8 cellular contexts compared by ENCODE assay signal in the genomic region with DNA sequence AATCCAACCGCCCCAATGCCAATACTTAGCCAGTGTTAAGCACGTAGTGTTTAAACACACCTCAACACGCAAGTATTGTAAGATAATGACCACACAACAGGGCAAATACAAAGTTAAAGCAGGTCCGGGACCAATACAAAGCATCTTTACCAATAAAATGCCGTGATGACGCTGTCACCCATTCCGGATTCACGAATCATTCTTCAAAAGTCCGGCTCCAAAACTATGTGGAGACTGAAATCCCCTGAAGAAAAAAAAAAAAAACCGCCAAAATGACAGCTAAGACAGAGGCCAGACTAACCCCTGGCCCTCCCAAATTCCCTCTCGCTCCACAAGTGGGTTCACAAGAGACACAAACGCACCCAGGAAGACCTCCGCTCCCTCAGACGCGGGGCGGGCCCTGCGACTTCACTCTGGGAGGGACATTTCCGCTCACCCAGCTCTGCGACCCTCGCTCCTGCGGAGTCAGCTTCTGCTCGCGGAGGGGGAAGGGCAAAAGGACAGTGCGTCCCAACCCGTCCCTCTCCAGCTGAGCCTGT. TPM values are rescaled to one million over a fixed set of nuclear protein-coding genes. Genes with fewer than 3 reads are reported as not detected.
A peak's percentile ranks its signal among the peaks of the same experiment; 100 is the strongest.
DNase-seq lines count a peak whose midpoint lies in the region; ATAC-seq, FAIRE-seq and TF ChIP-seq lines count a peak whose summit lies in the region.

No MANE protein-coding gene starts in this region.

- no peak for DNase-seq in H54 (ENCODE audit: insufficient read length, low spot score)
- no peak for DNase-seq in NT2/D1 (ENCODE audit: low read depth, low spot score)
- DNase-seq in endothelial cell (ENCODE audit: low spot score) = no peak
- DNase-seq in stimulated activated CD4-positive, alpha-beta T cell treated with anti-CD3 and anti-CD28 coated beads, Interleukin-1b, Interleukin-23, amount 100 ng/mL, for 48 hours = no peak
- no peak for DNase-seq in stimulated activated CD4-positive, alpha-beta T cell treated with anti-CD3 and anti-CD28 coated beads, Interleukin-4, amount 100 ng/mL, for 24 hours
- DNase-seq in OCI-M2 (lab: John Stamatoyannopoulos, UW; ENCODE audit: unreplicated experiment) = no peak

- H3K4me1 ChIP-seq in NT2/D1 (ENCODE audit: insufficient read depth, insufficient read length) (no peaks in the 10 kb centered on the region), parathyroid adenoma (no peaks in the 10 kb centered on the region)

- no peak for TF ChIP-seq CTCF in endothelial cell (IDR thresholded peaks at IDR 0.05; ENCODE audit: unreplicated experiment)
- no peak for TF ChIP-seq CTCF in parathyroid adenoma (IDR thresholded peaks at IDR 0.05)

- H3K4me1 Mint-ChIP-seq in endothelial cell (ENCODE audit: unreplicated experiment) = peaks cover 20% of the 10 kb centered on the region

- H3K27me3 Mint-ChIP-seq in endothelial cell (ENCODE audit: unreplicated experiment) = peaks cover 7% of the 10 kb centered on the region

- peak overlapping the region; percentile 88 for H3K27ac ChIP-seq in parathyroid adenoma

- peak; percentile 68 for TF ChIP-seq POLR2A in H54 (IDR thresholded peaks at IDR 0.05; ENCODE audit: low read depth, low read length)

- H3K4me2 ChIP-seq in parathyroid adenoma (ENCODE audit: low read length) = peak overlapping the region; percentile 86

- ATAC-seq in GM18502 (IDR thresholded peaks at IDR 0.05; ENCODE audit: poor library complexity, unreplicated experiment) = peak; percentile 43

- H3K27ac Mint-ChIP-seq in endothelial cell (ENCODE audit: unreplicated experiment) = peak overlapping the region; percentile 98

- peak overlapping the region; percentile 97 for H3K9ac ChIP-seq in NT2/D1 (ENCODE audit: insufficient read length, low read depth)
- peak overlapping the region; percentile 21 for H3K9ac ChIP-seq in parathyroid adenoma

- H3K9me3 ChIP-seq in NT2/D1 (ENCODE audit: insufficient read depth, low read length) = no peaks in the 10 kb centered on the region
- H3K9me3 ChIP-seq in parathyroid adenoma (ENCODE audit: control insufficient read depth, low read length) = no peaks in the 10 kb centered on the region

- H3K4me3 Mint-ChIP-seq in endothelial cell (ENCODE audit: unreplicated experiment) = peak overlapping the region; percentile 98

- H3K4me3 ChIP-seq in NT2/D1 (ENCODE audit: insufficient read length, low read depth) (peak overlapping the region; percentile 96), parathyroid adenoma (ENCODE audit: low read depth, low read length) (peak overlapping the region; percentile 78)

- no peaks in the 10 kb centered on the region for H3K79me2 ChIP-seq in parathyroid adenoma

- H3K36me3 ChIP-seq in NT2/D1 (ENCODE audit: insufficient read depth, insufficient read length, low read length) (peaks cover 49% of the 10 kb centered on the region), parathyroid adenoma (ENCODE audit: control insufficient read depth, insufficient read depth, low read length) (no peaks in the 10 kb centered on the region)

- peak overlapping the region; percentile 95 for H2AFZ ChIP-seq in parathyroid adenoma

- H3K36me3 Mint-ChIP-seq in endothelial cell (ENCODE audit: low read depth, unreplicated experiment) = no peaks in the 10 kb centered on the region

- no peaks in the 10 kb centered on the region for H3K27me3 ChIP-seq in NT2/D1 (ENCODE audit: insufficient read depth, insufficient read length)
- no peaks in the 10 kb centered on the region for H3K27me3 ChIP-seq in parathyroid adenoma (ENCODE audit: control insufficient read depth, insufficient read depth, low read length)

- no peak for FAIRE-seq in H54 (lab: Jason Lieb, UNC)

- no peaks in the 10 kb centered on the region for H3K9me3 Mint-ChIP-seq in endothelial cell (ENCODE audit: unreplicated experiment)

RNA-seq across cellular contexts. Expression of gene DARS2, which starts 0.6 kb away (rescaled TPM):
- total RNA-seq in endothelial cell (ENCODE audit: unreplicated experiment) = 18.7 TPM

RNA-seq across cellular contexts. Expression of gene CENPL, which starts 0.8 kb away (rescaled TPM):
- 6.6 TPM for total RNA-seq in endothelial cell (ENCODE audit: unreplicated experiment)

RNA-seq across cellular contexts. Expression of gene GAS5, which starts 43.9 kb away (rescaled TPM):
- total RNA-seq in endothelial cell (ENCODE audit: unreplicated experiment) = 397 TPM

RNA-seq across cellular contexts. Expression of gene ZBTB37, which starts 44.3 kb away (rescaled TPM):
- total RNA-seq in endothelial cell (ENCODE audit: unreplicated experiment) = 10.1 TPM
